Comparison of ENCODE assay signal across 1 cellular context in the genomic region with DNA sequence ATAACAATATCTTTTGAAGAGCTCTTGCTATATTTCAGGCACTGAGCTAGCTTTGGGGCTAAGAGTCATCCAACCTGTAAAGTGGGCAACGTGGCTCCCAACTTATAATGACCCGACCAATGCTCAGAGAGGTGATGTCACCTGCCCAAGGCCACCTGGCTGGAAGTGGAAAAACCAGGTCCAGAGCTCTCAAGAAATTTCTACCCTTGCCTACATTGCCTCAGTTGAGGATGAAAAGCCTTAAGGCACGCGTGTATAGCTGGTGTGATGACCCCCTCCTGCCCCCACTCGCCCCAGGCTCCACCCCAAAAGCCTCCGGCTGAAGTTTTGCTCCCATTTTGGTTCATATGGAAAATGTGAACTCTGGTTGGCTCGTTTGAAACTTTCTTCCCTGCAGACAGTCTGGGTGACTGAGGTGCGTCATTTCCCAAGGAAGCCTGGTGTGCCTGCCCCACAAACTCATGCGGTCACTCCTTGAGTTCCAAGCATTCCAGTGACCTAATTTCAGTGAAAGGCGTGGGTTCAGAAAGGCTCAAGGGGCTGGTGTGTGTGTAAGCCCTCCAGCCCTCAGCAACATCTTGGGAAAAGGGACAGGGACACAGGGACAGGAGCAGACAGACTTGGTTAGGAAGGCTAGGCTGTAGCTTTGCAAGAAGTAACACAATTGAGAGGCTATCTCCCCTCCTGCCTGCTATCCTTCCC.
TF ChIP-seq lines count a peak whose summit lies in the region.

No MANE protein-coding gene starts in this region.

TF ChIP-seq in SK-N-SH, 30 proteins besides CTCF, POLR2A, EP300 and RAD21 (continued from another document):
- TF ChIP-seq, protein P1, sequence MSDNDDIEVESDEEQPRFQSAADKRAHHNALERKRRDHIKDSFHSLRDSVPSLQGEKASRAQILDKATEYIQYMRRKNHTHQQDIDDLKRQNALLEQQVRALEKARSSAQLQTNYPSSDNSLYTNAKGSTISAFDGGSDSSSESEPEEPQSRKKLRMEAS (IDR thresholded peaks at IDR 0.05; ENCODE audit: low read depth) = peak; percentile 19; the same call in 1 of the 2 replicates
- peak; percentile 30; the same call in 1 of the 2 replicates for TF ChIP-seq JUND (IDR thresholded peaks at IDR 0.05)
